8 cellular contexts compared by ENCODE assay signal in genomic region chr9:137222190-137223077, GRCh38. TPM values are rescaled to one million over a fixed set of nuclear protein-coding genes. Genes with fewer than 3 reads are reported as not detected.
A peak's percentile ranks its signal among the peaks of the same experiment; 100 is the strongest.
DNase-seq lines count a peak whose midpoint lies in the region; ATAC-seq and TF ChIP-seq lines count a peak whose summit lies in the region.

TSS of gene RNF208 (minus strand) at chr9:137222240. CDS start at chr9:137221212, 1,028 bp downstream.

- no peaks in the 10 kb centered on the region for H3K27me3 ChIP-seq in BLaER1 treated with 17β-estradiol and CSF1 and Interleukin-3, amounts not matched to agents 10 nM and 100 nM
- H3K27me3 ChIP-seq in GM23338 (ENCODE audit: insufficient read depth): peaks cover 9% of the 10 kb centered on the region; the same call in 1 of the 2 replicates
- H3K27me3 ChIP-seq in SJSA1 (replicated peaks): no peaks in the 10 kb centered on the region
- H3K27me3 ChIP-seq in esophagus (ENCODE audit: control insufficient read depth in 1 of 2, insufficient read depth in 2 of 2, low read length in 2 of 2): no peaks in the 10 kb centered on the region
- peaks cover 25% of the 10 kb centered on the region for H3K27me3 ChIP-seq in neural progenitor cell

- H3K27ac Mint-ChIP-seq in GM23338 (no peak within 1 kb of the TSS), neural progenitor cell (no peak within 1 kb of the TSS)

- 0 out of 2 replicates have a peak, but pooled peaks cover 9% of the 10 kb centered on the region for H3F3A ChIP-seq in GM23338 (replicated peaks; ENCODE audit: low read depth)
- H3F3A ChIP-seq in neural progenitor cell (ENCODE audit: low read depth): peaks cover 12% of the 10 kb centered on the region

- H3K36me3 Mint-ChIP-seq in GM23338 (ENCODE audit: low read depth) (no peaks in the 10 kb centered on the region), neural progenitor cell (no peaks in the 10 kb centered on the region)

- H3K79me2 ChIP-seq in GM23338 (replicated peaks; ENCODE audit: insufficient read depth) (no peaks in the 10 kb centered on the region), neural progenitor cell (ENCODE audit: low read depth) (no peaks in the 10 kb centered on the region)

- H3K27me3 Mint-ChIP-seq in GM23338 (ENCODE audit: insufficient read depth, low read depth, poor library complexity): peaks cover under 1% of the 10 kb centered on the region
- H3K27me3 Mint-ChIP-seq in neural progenitor cell (ENCODE audit: insufficient read depth, low read depth): peaks cover 3% of the 10 kb centered on the region

- peak within 1 kb of the TSS; percentile 64 to 79 (median 72) for H3K4me3 ChIP-seq in BLaER1 treated with 17β-estradiol and CSF1 and Interleukin-3, amounts not matched to agents 10 nM and 100 nM
- H3K4me3 ChIP-seq in GM23338 (peak within 1 kb of the TSS; percentile 94), SJSA1 (peak within 1 kb of the TSS; percentile 82), esophagus (ENCODE audit: low read depth in 1 of 2, low read length in 2 of 2) (peak within 1 kb of the TSS; percentile 52 to 66), neural progenitor cell (peak within 1 kb of the TSS; percentile 65)

- peak within 1 kb of the TSS; percentile 55 to 75 (median 71) for H3K27ac ChIP-seq in BLaER1 treated with 17β-estradiol and CSF1 and Interleukin-3, amounts not matched to agents 10 nM and 100 nM
- H3K27ac ChIP-seq in GM23338 (ENCODE audit: low read depth) (no peak within 1 kb of the TSS), SJSA1 (no peak within 1 kb of the TSS), esophagus (ENCODE audit: low read depth in 2 of 2, low read length in 1 of 2) (peak within 1 kb of the TSS; percentile 96), neural progenitor cell (no peak within 1 kb of the TSS)

- TF ChIP-seq CTCF in GM23338 (conservative IDR thresholded peaks at IDR 0.05; ENCODE audit: low read depth in 2 of 2): no peak
- TF ChIP-seq CTCF in neural progenitor cell (IDR thresholded peaks at IDR 0.05): no peak

- H3K4me1 ChIP-seq in BLaER1 treated with 17β-estradiol and CSF1 and Interleukin-3, amounts not matched to agents 10 nM and 100 nM: peaks cover 36 to 82% (median 54%) of the 10 kb centered on the region in 10 experiments
- H3K4me1 ChIP-seq in GM23338 (ENCODE audit: insufficient read depth) (peaks cover 3% of the 10 kb centered on the region; the same call in 1 of the 2 replicates), SJSA1 (replicated peaks) (peaks cover 29% of the 10 kb centered on the region), esophagus (ENCODE audit: control insufficient read depth in 2 of 2, insufficient read depth in 2 of 2, low read length in 1 of 2) (peaks cover 0 to 39% of the 10 kb centered on the region in 2 donors), neural progenitor cell (peaks cover 13% of the 10 kb centered on the region)

- 4 to 6% methylated on average over 40 to 88 of the region's 88 CpGs for WGBS in esophagus, 2 donors

- peaks cover 0 to 27% (median 7%) of the 10 kb centered on the region in 11 experiments; a peak in 9 of 22 replicates for H4K20me1 ChIP-seq in BLaER1 treated with 17β-estradiol and CSF1 and Interleukin-3, amounts not matched to agents 10 nM and 100 nM
- H4K20me1 ChIP-seq in GM23338 (replicated peaks; ENCODE audit: insufficient read depth) (no peaks in the 10 kb centered on the region), neural progenitor cell (ENCODE audit: low read depth) (peaks cover 6% of the 10 kb centered on the region)

- H2AFZ ChIP-seq in GM23338: no peak within 1 kb of the TSS; the same call in 1 of the 2 replicates
- no peak within 1 kb of the TSS for H2AFZ ChIP-seq in neural progenitor cell (replicated peaks)

- peaks cover 2% of the 10 kb centered on the region; the same call in 2 of the 3 replicates for H3K4me1 Mint-ChIP-seq in GM23338
- H3K4me1 Mint-ChIP-seq in neural progenitor cell: no peaks in the 10 kb centered on the region

- H3K4me2 ChIP-seq in BLaER1 treated with 17β-estradiol and CSF1 and Interleukin-3, amounts not matched to agents 10 nM and 100 nM: peak within 1 kb of the TSS; percentile 99 to 100 (median 100)
- peak within 1 kb of the TSS; percentile 85 for H3K4me2 ChIP-seq in GM23338
- peak within 1 kb of the TSS; percentile 92 for H3K4me2 ChIP-seq in neural progenitor cell

- H3K4me3 Mint-ChIP-seq in GM23338 (peak within 1 kb of the TSS; percentile 70), neural progenitor cell (peak within 1 kb of the TSS; percentile 87)

- H3K9me3 Mint-ChIP-seq in GM23338: no peaks in the 10 kb centered on the region
- H3K9me3 Mint-ChIP-seq in neural progenitor cell: no peaks in the 10 kb centered on the region

- H3K9ac ChIP-seq in BLaER1 treated with 17β-estradiol and CSF1 and Interleukin-3, amounts not matched to agents 10 nM and 100 nM: peak within 1 kb of the TSS; percentile 67 to 94 (median 88)
- H3K9ac ChIP-seq in neural progenitor cell: no peak within 1 kb of the TSS

- H3K9me3 ChIP-seq in BLaER1 treated with 17β-estradiol and CSF1 and Interleukin-3, amounts not matched to agents 10 nM and 100 nM (replicated peaks in 1 of 11): no peaks in the 10 kb centered on the region
- H3K9me3 ChIP-seq in SJSA1 (replicated peaks) (no peaks in the 10 kb centered on the region), esophagus (ENCODE audit: control insufficient read depth in 2 of 2, insufficient read depth in 1 of 2, low read depth in 1 of 2, low read length in 1 of 2) (no peaks in the 10 kb centered on the region), neural progenitor cell (ENCODE audit: low read depth) (no peaks in the 10 kb centered on the region)

- DNase-seq in GM23338 (ENCODE audit: low spot score): peak; percentile 50
- no peak for DNase-seq in SJSA1 (ENCODE audit: low read depth in 1 of 2, low spot score in 2 of 2)
- peak; percentile 61 for DNase-seq in neural progenitor cell (ENCODE audit: low spot score)
- DNase-seq in UCSD-AML1 (lab: John Stamatoyannopoulos, UW; ENCODE audit: unreplicated experiment): no peak
- no peak for DNase-seq in AG20443 (ENCODE audit: low spot score)

- no peaks in the 10 kb centered on the region for H3K9me2 ChIP-seq in GM23338 (ENCODE audit: insufficient read depth)

- ATAC-seq in GM23338: peak; percentile 6
- ATAC-seq in HG03039 (IDR thresholded peaks at IDR 0.05; ENCODE audit: unreplicated experiment): no peak

- H3K36me3 ChIP-seq in BLaER1 treated with 17β-estradiol and CSF1 and Interleukin-3, amounts not matched to agents 10 nM and 100 nM: peaks cover 0 to 21% (median 8%) of the 10 kb centered on the region in 11 experiments; a peak in 6 of 22 replicates
- H3K36me3 ChIP-seq in GM23338 (ENCODE audit: insufficient read depth) (no peaks in the 10 kb centered on the region), SJSA1 (peaks cover 19% of the 10 kb centered on the region), esophagus (ENCODE audit: control insufficient read depth in 2 of 2, insufficient read depth in 2 of 2, low read length in 1 of 2) (peaks cover 0 to 18% of the 10 kb centered on the region in 2 donors), neural progenitor cell (no peaks in the 10 kb centered on the region)

TF ChIP-seq in GM23338, 12 proteins besides CTCF, POLR2A, EP300 and RAD21 (continues in another document):
- TF ChIP-seq JUNB (IDR thresholded peaks at IDR 0.05; ENCODE audit: unreplicated experiment) (no peak), NANOG (IDR thresholded peaks at IDR 0.05; ENCODE audit: borderline replicate concordance) (no peak), CREB1 (CRISPR knock-in tag; IDR thresholded peaks at IDR 0.05; ENCODE audit: low read depth) (no peak), STAT1 (IDR thresholded peaks at IDR 0.05; ENCODE audit: unreplicated experiment) (no peak), ZNF331 (CRISPR knock-in tag; IDR thresholded peaks at IDR 0.05; ENCODE audit: low read depth) (no peak), EZH2 (IDR thresholded peaks at IDR 0.05; ENCODE audit: low read depth, unreplicated experiment) (no peak), POLR2AphosphoS5 (IDR thresholded peaks at IDR 0.05; ENCODE audit: low read depth) (no peak; the same call in 1 of the 2 replicates), ETS1 (IDR thresholded peaks at IDR 0.05) (no peak), ZNF114 (CRISPR knock-in tag; IDR thresholded peaks at IDR 0.05) (no peak), EZH2phosphoT487 (IDR thresholded peaks at IDR 0.05; ENCODE audit: unreplicated experiment) (no peak)

RNA-seq across cellular contexts. Expression of gene RNF208, which starts in this region (rescaled TPM):
- total RNA-seq in GM23338 (2014; rRNA removed; shearing (Covaris generic)): 1.4 and 1.9 TPM in 2 replicates
- polyA plus RNA-seq in GM23338 (2016; fragmentation: Nextera tagmentation; extraction: Ambion mirVana) (5.6 and 7.4 TPM in 2 replicates), esophagus (10 to 100 TPM; 13.3 to 28.5 TPM)
- not detected in 2 replicates for total RNA-seq in SJSA1 (2014; rRNA removed; shearing (Covaris generic))
- total RNA-seq in neural progenitor cell (ENCODE audit: low replicate concordance): 0.77 and 0.84 TPM in 2 replicates

Comparison
In these comparisons a context has a peak if more than half of its experiments do, and no peak if none do; other contexts are left out.
1. Peak in DNase-seq, H3K4me3 ChIP-seq and H3K4me2 ChIP-seq in neural progenitor cell; RNA of the gene not detected or under 1 TPM.
2. H3K27ac ChIP-seq: peak in BLaER1 treated with 17β-estradiol and CSF1 and Interleukin-3, amounts not matched to agents 10 nM and 100 nM (11 of 11) and esophagus (2 of 2); none in GM23338 (single experiment), SJSA1 (single experiment) and neural progenitor cell (single experiment).
3. Peak in every context shown above with its lines, with median percentiles within 50 percentile points of each other: H3K4me2 ChIP-seq and H3K4me3 ChIP-seq.